20 cellular contexts compared by ENCODE assay signal in the genomic region with DNA sequence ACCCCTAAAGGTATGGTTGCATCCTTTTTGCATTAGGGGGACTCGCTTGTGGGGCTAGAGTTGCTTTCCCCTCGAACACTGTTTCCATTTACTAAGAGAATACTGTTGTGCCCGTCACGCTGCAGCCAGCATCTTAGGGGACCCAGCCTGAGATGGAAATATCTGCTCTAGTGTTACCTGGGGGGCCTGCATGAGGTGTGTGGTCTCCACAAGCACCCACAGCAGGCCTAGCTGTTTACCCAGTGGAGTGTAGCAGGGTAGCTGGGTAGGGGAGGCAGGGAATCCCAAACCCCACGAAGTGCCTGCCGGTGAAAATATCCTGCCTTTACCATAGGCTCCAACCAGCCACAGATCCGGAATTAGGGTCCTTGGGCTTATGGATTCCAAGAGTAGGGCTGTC.
A peak's percentile ranks its signal among the peaks of the same experiment; 100 is the strongest.
DNase-seq lines count a peak whose midpoint lies in the region; ATAC-seq, FAIRE-seq and TF ChIP-seq lines count a peak whose summit lies in the region.
"Had no signal": no experiment of that assay in that cellular context is flagged by ENCODE, and none has a peak within 500 bp of the region (broad histone marks: within the 10 kb centered on the region; RNA-seq: fewer than 3 reads in every experiment).

No MANE protein-coding gene starts in this region.

- no peak for TF ChIP-seq POLR2A in sigmoid colon (IDR thresholded peaks at IDR 0.05)

- FAIRE-seq in kidney (lab: Jason Lieb, UNC): no peak
- no peak for FAIRE-seq in small intestine (lab: Jason Lieb, UNC)
- FAIRE-seq: GM12878, GM19239, H54 had no signal

- H3K4me3 ChIP-seq in RWPE2 (ENCODE audit: severe bottlenecking): no peak overlapping the region
- H3K4me3 ChIP-seq in kidney (ENCODE audit: low read length in 2 of 2): no peak overlapping the region
- no peak overlapping the region for H3K4me3 ChIP-seq in sigmoid colon
- H3K4me3 ChIP-seq in tibial artery: no peak overlapping the region
- no peak overlapping the region for H3K4me3 ChIP-seq in small intestine (ENCODE audit: low read depth in 1 of 2, low read length in 2 of 2)
- H3K4me3 ChIP-seq: BLaER1, GM12878 had no signal

- ATAC-seq in RWPE2 (ENCODE audit: low read depth) (no peak), foreskin keratinocyte (no peak)
- ATAC-seq: CD8-positive, alpha-beta T cell; GM12878 had no signal

- H3K36me3 ChIP-seq in RWPE2 (ENCODE audit: low read depth): no peaks in the 10 kb centered on the region
- no peaks in the 10 kb centered on the region for H3K36me3 ChIP-seq in kidney (ENCODE audit: control insufficient read depth in 1 of 2, insufficient read depth in 2 of 2, low read length in 2 of 2)
- no peaks in the 10 kb centered on the region for H3K36me3 ChIP-seq in sigmoid colon
- H3K36me3 ChIP-seq in tibial artery: no peaks in the 10 kb centered on the region
- H3K36me3 ChIP-seq in small intestine (ENCODE audit: control insufficient read depth in 2 of 2, insufficient read depth in 2 of 2, low read length in 2 of 2): no peaks in the 10 kb centered on the region
- H3K36me3 ChIP-seq: BLaER1 had no signal

- no peak overlapping the region for H3K27ac ChIP-seq in RWPE2 (ENCODE audit: poor library complexity, severe bottlenecking)
- H3K27ac ChIP-seq in kidney (ENCODE audit: low read depth in 2 of 2, low read length in 2 of 2): no peak overlapping the region
- H3K27ac ChIP-seq in sigmoid colon: no peak overlapping the region
- H3K27ac ChIP-seq in tibial artery: no peak overlapping the region
- H3K27ac ChIP-seq in small intestine (ENCODE audit: low read depth in 1 of 2, low read length in 1 of 2): no peak overlapping the region
- no peak overlapping the region for H3K27ac ChIP-seq in foreskin keratinocyte
- H3K27ac ChIP-seq: BLaER1 had no signal

- DNase-seq in RWPE2 (ENCODE audit: low spot score): peak; percentile 18
- DNase-seq in kidney: peak; percentile 23
- DNase-seq in sigmoid colon: peak; percentile 6
- peak; percentile 5 to 15 for DNase-seq in tibial artery
- no peak for DNase-seq in NCI-H2227 (lab: John Stamatoyannopoulos, UW; ENCODE audit: unreplicated experiment)
- DNase-seq in small intestine: no peak
- no peak for DNase-seq in foreskin keratinocyte
- no peak for DNase-seq in NCI-H187 treated with DMSO at 0.1 percent for 48 hours (lab: John Stamatoyannopoulos, UW)
- DNase-seq: 8988T; CD8-positive, alpha-beta T cell; COR-L47; DMS 273 treated with DMSO at 0.1 percent for 48 hours; DMS53; DND-41; EL; HCEC 1CT had no signal

- TF ChIP-seq CTCF in RWPE2 (IDR thresholded peaks at IDR 0.05; ENCODE audit: poor library complexity, severe bottlenecking) (no peak), kidney (IDR thresholded peaks at IDR 0.05; ENCODE audit: borderline replicate concordance, extremely low read depth, insufficient read depth) (no peak), sigmoid colon (IDR thresholded peaks at IDR 0.05) (no peak), tibial artery (IDR thresholded peaks at IDR 0.05) (no peak), foreskin keratinocyte (conservative IDR thresholded peaks at IDR 0.05) (no peak)

- H3K27me3 ChIP-seq in RWPE2 (ENCODE audit: insufficient read depth, poor library complexity, severe bottlenecking): no peaks in the 10 kb centered on the region
- no peaks in the 10 kb centered on the region for H3K27me3 ChIP-seq in sigmoid colon
- peaks cover 0 to 13% of the 10 kb centered on the region in 2 donors for H3K27me3 ChIP-seq in tibial artery
- peaks cover 0 to 3% of the 10 kb centered on the region in 2 donors for H3K27me3 ChIP-seq in small intestine (ENCODE audit: control insufficient read depth in 2 of 2, insufficient read depth in 2 of 2, low read length in 2 of 2)
- H3K27me3 ChIP-seq in foreskin keratinocyte: peaks cover 4% of the 10 kb centered on the region
- H3K27me3 ChIP-seq: BLaER1 had no signal

- H3K4me1 ChIP-seq in RWPE2 (ENCODE audit: insufficient read depth, poor library complexity, severe bottlenecking): no peaks in the 10 kb centered on the region
- no peaks in the 10 kb centered on the region for H3K4me1 ChIP-seq in kidney (ENCODE audit: control insufficient read depth in 1 of 2, insufficient read depth in 1 of 2, low read depth in 1 of 2, low read length in 2 of 2)
- no peaks in the 10 kb centered on the region for H3K4me1 ChIP-seq in sigmoid colon
- H3K4me1 ChIP-seq in tibial artery: no peaks in the 10 kb centered on the region
- no peaks in the 10 kb centered on the region for H3K4me1 ChIP-seq in small intestine (ENCODE audit: control insufficient read depth in 2 of 2, insufficient read depth in 1 of 2, low read depth in 1 of 2, low read length in 1 of 2)
- no peaks in the 10 kb centered on the region for H3K4me1 ChIP-seq in foreskin keratinocyte

- TF ChIP-seq EP300 in sigmoid colon (IDR thresholded peaks at IDR 0.05): no peak

- 87 to 90% methylated on average over 7 of the region's 7 CpGs for WGBS in sigmoid colon, 2 donors
- 77 to 84% (median 79%) methylated on average over 7 of the region's 7 CpGs for WGBS in small intestine, 3 donors

- H3K9me3 ChIP-seq in RWPE2 (ENCODE audit: severe bottlenecking) (no peaks in the 10 kb centered on the region), kidney (ENCODE audit: control insufficient read depth in 1 of 2, low read length in 2 of 2) (peaks cover 0 to 5% of the 10 kb centered on the region in 2 donors), sigmoid colon (no peaks in the 10 kb centered on the region), tibial artery (no peaks in the 10 kb centered on the region), small intestine (ENCODE audit: control insufficient read depth, low read depth) (no peaks in the 10 kb centered on the region)
- H3K9me3 ChIP-seq: BLaER1 had no signal

- H3K9ac ChIP-seq in kidney (ENCODE audit: low read length in 2 of 2): no peak overlapping the region
- H3K9ac ChIP-seq: BLaER1 had no signal

- intact Hi-C loops in kidney (cut with DNase I) (no loop called here), sigmoid colon (cut with DNase I) (no loop called here), tibial artery (cut with DNase I; ENCODE audit: low total_unique reads) (no loop called here)

Comparison
In these comparisons a context has a peak if more than half of its experiments do, and no peak if none do; other contexts are left out.
1. DNase-seq: peak in RWPE2 (single experiment), kidney (single experiment), sigmoid colon (single experiment) and tibial artery (2 of 2); none in NCI-H2227 (single experiment), small intestine (single experiment), foreskin keratinocyte (0 of 2) and NCI-H187 treated with DMSO at 0.1 percent for 48 hours (single experiment).